In the genomic region with DNA sequence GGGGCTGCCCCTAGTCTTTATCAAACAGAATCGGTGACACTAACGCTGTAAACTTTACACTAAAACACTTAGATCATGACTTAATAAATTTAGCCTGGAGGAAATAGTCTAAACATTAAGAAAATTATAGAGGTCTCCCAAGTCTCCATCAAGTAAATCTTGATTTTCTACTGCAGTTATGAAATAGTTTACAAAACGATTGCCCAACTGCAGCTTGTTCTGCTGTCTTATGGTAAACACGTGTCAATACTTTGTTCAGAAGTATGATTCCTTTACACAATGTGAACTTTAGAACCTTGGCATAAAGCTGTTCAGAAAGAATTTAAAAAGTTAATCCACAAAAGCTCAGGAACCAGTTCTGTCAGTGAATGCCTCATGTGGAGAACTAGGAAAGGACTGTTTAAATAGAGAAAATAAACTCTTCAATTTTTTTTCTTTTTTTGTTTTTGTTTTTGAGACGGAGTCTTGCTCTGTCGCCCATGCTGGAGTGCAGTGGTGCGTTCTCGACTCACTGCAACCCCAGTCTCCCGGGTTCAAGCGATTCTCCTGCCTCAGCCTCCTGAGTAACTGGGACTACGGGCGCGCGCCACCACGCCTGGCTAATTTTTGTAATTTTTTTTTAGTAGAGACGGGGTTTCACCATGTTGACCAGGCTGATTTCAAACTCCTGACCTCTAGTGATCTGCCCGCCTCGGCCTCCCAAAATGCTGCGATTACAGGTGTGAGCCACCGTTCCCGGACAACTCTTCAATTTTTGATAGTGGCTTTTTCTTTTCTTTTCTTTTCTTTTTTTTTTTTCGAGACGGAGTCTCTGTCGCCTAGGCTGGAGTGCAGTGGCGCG, we compare ENCODE assay signal across 8 cellular contexts. TPM values are rescaled to one million over a fixed set of nuclear protein-coding genes. Genes with fewer than 3 reads are reported as not detected.
DNase-seq lines count a peak whose midpoint lies in the region; ATAC-seq, FAIRE-seq and TF ChIP-seq lines count a peak whose summit lies in the region.

No MANE protein-coding gene starts in this region.

- in situ Hi-C loops in transverse colon (cut with MboI; ENCODE audit: low pct_ligation_motif_present in 1 of 4, low pct_unique_long_range_greater_than_20kb in 1 of 4, low sequenced_read_pairs in 3 of 4), result no loop called here

- FAIRE-seq in astrocyte (lab: Jason Lieb, UNC), result no peak

- H2AFZ ChIP-seq in astrocyte (ENCODE audit: low read depth, low read length), result no peak overlapping the region

- H3K9me3 Mint-ChIP-seq in astrocyte (ENCODE audit: unreplicated experiment), result no peaks in the 10 kb centered on the region

- peak overlapping the region; percentile 88 for H3K27ac Mint-ChIP-seq in astrocyte (ENCODE audit: unreplicated experiment)

- ATAC-seq in left lung (peak; percentile 3), HG03175 (IDR thresholded peaks at IDR 0.05; ENCODE audit: unreplicated experiment) (no peak), GM18502 (IDR thresholded peaks at IDR 0.05; ENCODE audit: poor library complexity, unreplicated experiment) (no peak)

- DNase-seq in AG04450 (ENCODE audit: low read depth, low spot score), result peak; percentile 38
- peak; percentile 46 for DNase-seq in HT-29 (ENCODE audit: low spot score)
- DNase-seq in astrocyte (ENCODE audit: low read depth), result no peak
- no peak for DNase-seq in left lung
- DNase-seq in transverse colon, result no peak
- no peak for DNase-seq in cerebellar nuclear complex (lab: John Stamatoyannopoulos, UW)

- H3K27ac ChIP-seq in AG04450 (ENCODE audit: low read depth, low read length) (peak overlapping the region; percentile 34), astrocyte (ENCODE audit: low read depth, low read length) (peak overlapping the region; percentile 93), left lung (peak overlapping the region; percentile 96 to 98), transverse colon (peak overlapping the region; percentile 92 to 100 (median 98))

- POLR2A ChIA-PET in AG04450 (lab: Yijun Ruan, JAX), result interaction anchor here (0.6 to 2.2 kb wide), 8 partner anchors 9 to 142 kb away, joined by 3 to 17 read pairs (median 4); no protein-coding TSS in a partner anchor

- H3K9me3 ChIP-seq in AG04450 (ENCODE audit: control insufficient read depth, insufficient read depth, low read length) (no peaks in the 10 kb centered on the region; the same call in 1 of the 2 replicates), astrocyte (ENCODE audit: insufficient read depth, low read depth, low read length) (no peaks in the 10 kb centered on the region), left lung (no peaks in the 10 kb centered on the region), transverse colon (no peaks in the 10 kb centered on the region)

- TF ChIP-seq EP300 in transverse colon (IDR thresholded peaks at IDR 0.05; ENCODE audit: low read depth), result no peak

- intact Hi-C loops in left lung (cut with DNase I) (no loop called here), transverse colon (cut with DNase I; ENCODE audit: low total_unique reads) (no loop called here)

- TF ChIP-seq CTCF in AG04450 (IDR thresholded peaks at IDR 0.05; ENCODE audit: low read depth, low read length), result no peak
- no peak for TF ChIP-seq CTCF in astrocyte (IDR thresholded peaks at IDR 0.05; ENCODE audit: insufficient read depth, low read depth, low read length)
- TF ChIP-seq CTCF in left lung (IDR thresholded peaks at IDR 0.05), result no peak
- peak in 3 of 5 experiments; percentile 7 to 24 (median 24) for TF ChIP-seq CTCF in transverse colon (IDR thresholded peaks at IDR 0.05)

- H3K27me3 Mint-ChIP-seq in astrocyte (ENCODE audit: low read depth, unreplicated experiment), result no peaks in the 10 kb centered on the region

- TF ChIP-seq POLR2A in transverse colon (IDR thresholded peaks at IDR 0.05), result no peak

- peak overlapping the region; percentile 98 for H3K4me2 ChIP-seq in astrocyte (ENCODE audit: low read length)

- peaks cover 17% of the 10 kb centered on the region for H3K4me1 Mint-ChIP-seq in astrocyte (ENCODE audit: low read depth, unreplicated experiment)

- peaks cover 65% of the 10 kb centered on the region for H3K79me2 ChIP-seq in astrocyte (ENCODE audit: insufficient read depth, low read length)

- CTCF ChIA-PET in AG04450 (lab: Charles Lee), result interaction anchor here (0.6 kb wide), 1 partner anchor 207 kb away, joined by 4 read pairs; no protein-coding TSS in a partner anchor

- peak overlapping the region; percentile 94 for H3K4me3 ChIP-seq in AG04450 (ENCODE audit: low read depth, low read length)
- peak overlapping the region; percentile 99 for H3K4me3 ChIP-seq in astrocyte (ENCODE audit: insufficient read depth, low read depth, low read length)
- peak overlapping the region; percentile 88 to 92 for H3K4me3 ChIP-seq in left lung
- H3K4me3 ChIP-seq in transverse colon, result peak overlapping the region in 3 of 4 donors; percentile 79 to 93 (median 81)

- H3K27me3 ChIP-seq in AG04450 (ENCODE audit: control insufficient read depth, insufficient read depth, low read length) (no peaks in the 10 kb centered on the region), astrocyte (ENCODE audit: insufficient read depth, low read length) (no peaks in the 10 kb centered on the region), left lung (no peaks in the 10 kb centered on the region), transverse colon (no peaks in the 10 kb centered on the region)

- WGBS in transverse colon (ENCODE audit: low coverage in 1 of 2), 2 donors, result 49 to 63% methylated on average over 19 to 26 of the region's 26 CpGs

- H3K4me3 Mint-ChIP-seq in astrocyte (ENCODE audit: unreplicated experiment), result peak overlapping the region; percentile 94

- no peaks in the 10 kb centered on the region for H3K36me3 Mint-ChIP-seq in astrocyte (ENCODE audit: low read depth, unreplicated experiment)

- H3K36me3 ChIP-seq in astrocyte (ENCODE audit: insufficient read depth, low read length), result no peaks in the 10 kb centered on the region
- no peaks in the 10 kb centered on the region for H3K36me3 ChIP-seq in left lung
- no peaks in the 10 kb centered on the region for H3K36me3 ChIP-seq in transverse colon

- H4K20me1 ChIP-seq in astrocyte (ENCODE audit: insufficient read depth, low read length), result peaks cover 28% of the 10 kb centered on the region

- peaks cover 25% of the 10 kb centered on the region for H3K4me1 ChIP-seq in astrocyte (ENCODE audit: insufficient read depth, low read length)
- peaks cover 19 to 66% of the 10 kb centered on the region in 2 donors for H3K4me1 ChIP-seq in left lung
- H3K4me1 ChIP-seq in transverse colon, result peaks cover 24 to 59% (median 30%) of the 10 kb centered on the region in 4 donors

- peak overlapping the region; percentile 98 for H3K9ac ChIP-seq in astrocyte (ENCODE audit: low read length)

RNA-seq across cellular contexts. Expression of gene DDI2, which starts 1.6 kb away (rescaled TPM):
- polyA plus RNA-seq in AG04450 (2011; rRNA removed), result 7.8 and 8.7 TPM in 2 replicates
- polyA minus RNA-seq in AG04450 (2011; rRNA and poly(A)+ RNA removed), result 17.9 and 21.1 TPM in 2 replicates
- total RNA-seq in HT-29 (2014; rRNA removed; shearing (Covaris generic)), result 18.7 and 31.1 TPM in 2 replicates
- total RNA-seq in astrocyte (24.1 and 26.1 TPM in 2 replicates), left lung (10 to 100 TPM; 24.3 to 37.7 TPM), transverse colon (10 to 100 TPM; 28.1 to 95.4 (median 42.9) TPM)

RNA-seq across cellular contexts. Expression of gene AGMAT, which starts 34.1 kb away (rescaled TPM):
- polyA plus RNA-seq in AG04450 (2011; rRNA removed), result 0.68 and 0.74 TPM in 2 replicates
- polyA minus RNA-seq in AG04450 (2011; rRNA and poly(A)+ RNA removed), result 0.64 and 0.74 TPM in 2 replicates
- total RNA-seq in HT-29 (2014; rRNA removed; shearing (Covaris generic)), result 52.1 and 62.5 TPM in 2 replicates
- total RNA-seq in astrocyte (0.41 and 0.53 TPM in 2 replicates), left lung (1 to 10 TPM in 1 of 2 donors, under 1 TPM in 1; 0.35 to 1.1 TPM), transverse colon (10 to 100 TPM in 2 of 4 donors, 1 to 10 TPM in 2; 6.7 to 24.1 (median 13.7) TPM)

Comparison
In these comparisons a context has a peak if more than half of its experiments do, and no peak if none do; other contexts are left out.
1. DNase-seq: peak in AG04450 (single experiment) and HT-29 (single experiment); none in astrocyte (single experiment), left lung (0 of 2), transverse colon (single experiment) and cerebellar nuclear complex (0 of 2).
2. H3K27ac ChIP-seq: peak in every context shown above with its lines; median percentile 98 in transverse colon; 97 in left lung; 93 in astrocyte; 34 in AG04450.
3. CTCF ChIP-seq: peak in transverse colon (3 of 5); none in AG04450 (single experiment), astrocyte (single experiment) and left lung (0 of 2).
4. Peak in every context shown above with its lines, with median percentiles within 50 percentile points of each other: H3K4me3 ChIP-seq.